Comparison of ENCODE assay signal across 10 cellular contexts in genomic region chr14:77186911-77187648, GRCh38. TPM values are rescaled to one million over a fixed set of nuclear protein-coding genes. Genes with fewer than 3 reads are reported as not detected.
A peak's percentile ranks its signal among the peaks of the same experiment; 100 is the strongest.
DNase-seq lines count a peak whose midpoint lies in the region; ATAC-seq and TF ChIP-seq lines count a peak whose summit lies in the region.
"Had no signal": no experiment of that assay in that cellular context is flagged by ENCODE, and none has a peak within 500 bp of the region (broad histone marks: within the 10 kb centered on the region; RNA-seq: fewer than 3 reads in every experiment).

No MANE protein-coding gene starts in this region.

- H3K36me3 ChIP-seq in cardiac muscle cell = no peaks in the 10 kb centered on the region
- no peaks in the 10 kb centered on the region for H3K36me3 ChIP-seq in left ventricle myocardium inferior
- no peaks in the 10 kb centered on the region for H3K36me3 ChIP-seq in upper lobe of right lung
- H3K36me3 ChIP-seq: vagina had no signal

- no peaks in the 10 kb centered on the region for H3K36me3 Mint-ChIP-seq in activated CD4-positive, alpha-beta T cell treated with anti-CD3 and anti-CD28 coated beads, Interleukin-2, amount 10 ng/mL, durations not matched to agents 7 days and 5 days (ENCODE audit: low read depth)

- peaks cover 19% of the 10 kb centered on the region for H3K27me3 Mint-ChIP-seq in activated CD4-positive, alpha-beta T cell treated with anti-CD3 and anti-CD28 coated beads, Interleukin-2, amount 10 ng/mL, durations not matched to agents 7 days and 5 days

- peak; percentile 17 to 18 for ATAC-seq in right cardiac atrium
- ATAC-seq in upper lobe of right lung = peak; percentile 47
- no peak for ATAC-seq in GM19467 (IDR thresholded peaks at IDR 0.05; ENCODE audit: unreplicated experiment)

- H3K4me3 ChIP-seq in cardiac muscle cell (no peak overlapping the region), left ventricle myocardium inferior (no peak overlapping the region), right cardiac atrium (ENCODE audit: low read length) (no peak overlapping the region), upper lobe of right lung (no peak overlapping the region)
- H3K4me3 ChIP-seq: vagina had no signal

- no peaks in the 10 kb centered on the region for H3K9me3 Mint-ChIP-seq in activated CD4-positive, alpha-beta T cell treated with anti-CD3 and anti-CD28 coated beads, Interleukin-2, amount 10 ng/mL, durations not matched to agents 7 days and 5 days

- POLR2A ChIA-PET in activated CD4-positive, alpha-beta T cell treated with anti-CD3 and anti-CD28 coated beads, Interleukin-2, amount 10 ng/mL, durations not matched to agents 7 days and 5 days (lab: Charles Lee) = no interaction called here

- no peak for TF ChIP-seq CTCF in cardiac muscle cell (IDR thresholded peaks at IDR 0.05; ENCODE audit: low read depth, low read length)
- no peak for TF ChIP-seq CTCF in left ventricle myocardium inferior (IDR thresholded peaks at IDR 0.05; ENCODE audit: borderline replicate concordance)
- no peak for TF ChIP-seq CTCF in upper lobe of right lung (IDR thresholded peaks at IDR 0.05)

- H3K4me1 Mint-ChIP-seq in activated CD4-positive, alpha-beta T cell treated with anti-CD3 and anti-CD28 coated beads, Interleukin-2, amount 10 ng/mL, durations not matched to agents 7 days and 5 days = peaks cover 6% of the 10 kb centered on the region

- H3K27ac Mint-ChIP-seq in activated CD4-positive, alpha-beta T cell treated with anti-CD3 and anti-CD28 coated beads, Interleukin-2, amount 10 ng/mL, durations not matched to agents 7 days and 5 days = no peak overlapping the region

- H3K27me3 ChIP-seq in cardiac muscle cell = peaks cover 13% of the 10 kb centered on the region
- peaks cover 79% of the 10 kb centered on the region for H3K27me3 ChIP-seq in left ventricle myocardium inferior (ENCODE audit: low read depth)
- H3K27me3 ChIP-seq in right cardiac atrium (ENCODE audit: control insufficient read depth, insufficient read depth) = no peaks in the 10 kb centered on the region
- peaks cover 20% of the 10 kb centered on the region for H3K27me3 ChIP-seq in upper lobe of right lung
- H3K27me3 ChIP-seq: vagina had no signal

- H3K27ac ChIP-seq in cardiac muscle cell (no peak overlapping the region), left ventricle myocardium inferior (replicated peaks) (no peak overlapping the region), right cardiac atrium (ENCODE audit: low read length) (no peak overlapping the region), upper lobe of right lung (no peak overlapping the region)
- H3K27ac ChIP-seq: vagina had no signal

- CTCF ChIA-PET in activated CD4-positive, alpha-beta T cell treated with anti-CD3 and anti-CD28 coated beads, Interleukin-2, amount 10 ng/mL, durations not matched to agents 7 days and 5 days (lab: Charles Lee) = interaction anchor here (1.0 kb wide), 1 partner anchor 115 kb away, joined by 3 read pairs; no protein-coding TSS in a partner anchor

- peak; percentile 22 to 23 for DNase-seq in cardiac muscle cell (ENCODE audit: low read depth in 1 of 2, low spot score in 1 of 2)
- DNase-seq in left ventricle myocardium inferior = no peak
- DNase-seq in RKO (ENCODE audit: low spot score) = peak; percentile 19
- no peak for DNase-seq in right cardiac atrium
- no peak for DNase-seq in upper lobe of right lung
- DNase-seq in activated CD4-positive, alpha-beta T cell treated with anti-CD3 and anti-CD28 coated beads, Interleukin-2, amount 10 ng/mL, durations not matched to agents 7 days and 5 days = no peak
- DNase-seq in HuH-7.5 (ENCODE audit: low spot score) = no peak
- DNase-seq: activated effector memory CD4-positive, alpha-beta T cell treated with anti-CD3 and anti-CD28 coated beads, Interleukin-2, amount 50 U/mL, for 16 hours had no signal

- intact Hi-C loops in left ventricle myocardium inferior (cut with micrococcal nuclease) = no loop called here
- intact Hi-C loops in right cardiac atrium (cut with DNase I) = no loop called here
- intact Hi-C loops in upper lobe of right lung (cut with DNase I) = no loop called here

- peaks cover 7% of the 10 kb centered on the region for H3K4me1 ChIP-seq in cardiac muscle cell (ENCODE audit: low read depth)
- peaks cover 7% of the 10 kb centered on the region for H3K4me1 ChIP-seq in left ventricle myocardium inferior
- peaks cover 1% of the 10 kb centered on the region for H3K4me1 ChIP-seq in right cardiac atrium (ENCODE audit: control insufficient read depth, insufficient read depth, low read length)
- H3K4me1 ChIP-seq in upper lobe of right lung = no peaks in the 10 kb centered on the region

- 32% methylated on average over 15 of the region's 15 CpGs for WGBS in right cardiac atrium

- no peaks in the 10 kb centered on the region for H3K9me3 ChIP-seq in cardiac muscle cell (ENCODE audit: low read depth)
- H3K9me3 ChIP-seq in left ventricle myocardium inferior (replicated peaks) = no peaks in the 10 kb centered on the region
- H3K9me3 ChIP-seq in right cardiac atrium (ENCODE audit: control insufficient read depth, low read length) = no peaks in the 10 kb centered on the region
- H3K9me3 ChIP-seq in upper lobe of right lung = no peaks in the 10 kb centered on the region
- H3K9me3 ChIP-seq: vagina had no signal

- H3K4me3 Mint-ChIP-seq in activated CD4-positive, alpha-beta T cell treated with anti-CD3 and anti-CD28 coated beads, Interleukin-2, amount 10 ng/mL, durations not matched to agents 7 days and 5 days = no peak overlapping the region

RNA-seq across cellular contexts. Expression of gene TMEM63C, which starts 5.5 kb away (rescaled TPM):
- total RNA-seq in cardiac muscle cell (0.36 and 0.74 TPM in 2 replicates), left ventricle myocardium inferior (0.63 TPM), right cardiac atrium (under 1 TPM in 3 of 4 donors, not detected in 1; 0.03 to 0.23 (median 0.14) TPM), upper lobe of right lung (0.06 TPM)
- polyA plus RNA-seq in cardiac muscle cell (0.80 and 1.1 TPM in 2 replicates), right cardiac atrium (0.11 TPM)
- under 1 TPM; 0.29 to 0.45 TPM for total RNA-seq in activated CD4-positive, alpha-beta T cell treated with anti-CD3 and anti-CD28 coated beads, Interleukin-2, amount 10 ng/mL, durations not matched to agents 7 days and 5 days

RNA-seq across cellular contexts. Expression of gene ZDHHC22, which starts 45.5 kb away (rescaled TPM):
- total RNA-seq in cardiac muscle cell (0.12 and 0.25 TPM in 2 replicates), left ventricle myocardium inferior (not detected), right cardiac atrium (not detected), upper lobe of right lung (not detected)
- polyA plus RNA-seq in cardiac muscle cell (0.10 TPM in 1 of 2 replicates, not detected in the other), right cardiac atrium (not detected)
- not detected for total RNA-seq in activated CD4-positive, alpha-beta T cell treated with anti-CD3 and anti-CD28 coated beads, Interleukin-2, amount 10 ng/mL, durations not matched to agents 7 days and 5 days
- total RNA-seq: vagina had no signal

Comparison
In these comparisons a context has a peak if more than half of its experiments do, and no peak if none do; other contexts are left out.
1. DNase-seq: peak in cardiac muscle cell (2 of 2) and RKO (single experiment); none in left ventricle myocardium inferior (single experiment), right cardiac atrium (0 of 3), upper lobe of right lung (single experiment), activated CD4-positive, alpha-beta T cell treated with anti-CD3 and anti-CD28 coated beads, Interleukin-2, amount 10 ng/mL, durations not matched to agents 7 days and 5 days (single experiment) and HuH-7.5 (single experiment).